23 cellular contexts compared by ENCODE assay signal in the genomic region with DNA sequence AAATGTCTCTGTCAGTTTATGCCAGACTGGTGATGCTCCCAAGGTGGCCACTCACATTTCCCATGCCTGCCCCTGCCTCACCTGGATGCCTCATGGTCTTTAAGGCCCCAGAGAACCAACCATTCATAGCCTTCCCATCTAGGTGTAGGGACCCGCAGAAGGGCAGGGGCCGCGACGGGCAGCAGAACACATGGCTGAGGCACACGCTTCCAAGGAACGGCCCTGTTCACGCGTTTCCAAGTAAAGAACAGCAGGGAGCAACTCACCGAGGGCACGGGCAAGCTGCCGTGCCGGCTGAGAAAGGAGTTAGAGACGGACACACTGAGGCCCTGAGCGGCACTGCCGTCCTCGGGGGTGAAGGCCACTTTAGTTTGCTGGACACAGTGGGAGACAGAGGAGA.
DNase-seq lines count a peak whose midpoint lies in the region; ATAC-seq and TF ChIP-seq lines count a peak whose summit lies in the region.
"Had no signal": no experiment of that assay in that cellular context is flagged by ENCODE, and none has a peak within 500 bp of the region (broad histone marks: within the 10 kb centered on the region; RNA-seq: fewer than 3 reads in every experiment).

No MANE protein-coding gene starts in this region.

- H4K8ac ChIP-seq in neuronal stem cell (ENCODE audit: low read depth, low read length) = no peak overlapping the region

- no peaks in the 10 kb centered on the region for H3K9me3 ChIP-seq in Caco-2
- H3K9me3 ChIP-seq in neuronal stem cell (replicated peaks in 1 of 2; ENCODE audit: control insufficient read depth in 2 of 2, insufficient read depth in 1 of 2, low read depth in 1 of 2, low read length in 2 of 2) = no peaks in the 10 kb centered on the region
- H3K9me3 ChIP-seq: esophagus squamous epithelium, HAP-1, SJSA1 had no signal

- CTCF ChIA-PET in Caco-2 (lab: Charles Lee) = interaction anchor here (1.3 kb wide), 1 partner anchor 117 kb away, joined by 3 read pairs; no protein-coding TSS in a partner anchor

- in situ Hi-C loops in GM13977 (cut with MboI; ENCODE audit: low pct_unique_long_range_greater_than_20kb, low sequenced_read_pairs, unreplicated experiment) = no loop called here

- POLR2A ChIA-PET in Caco-2 (lab: Charles Lee) = no interaction called here

- H3K36me3 Mint-ChIP-seq in activated T-cell treated with anti-CD3 and anti-CD28 coated beads, Interleukin-2, amount 50 U/mL, for 72 hours (ENCODE audit: insufficient read depth in 2 of 2) = peaks cover 10 to 34% of the 10 kb centered on the region in 2 donors
- H3K36me3 Mint-ChIP-seq in Caco-2 (ENCODE audit: insufficient read depth, unreplicated experiment) = peaks cover 52% of the 10 kb centered on the region
- H3K36me3 Mint-ChIP-seq in effector memory CD8-positive, alpha-beta T cell (ENCODE audit: insufficient read depth) = peaks cover 70% of the 10 kb centered on the region

- no peak overlapping the region for H2BK120ac ChIP-seq in neuronal stem cell (ENCODE audit: low read depth, low read length)

- ATAC-seq in activated T-cell treated with anti-CD3 and anti-CD28 coated beads, Interleukin-2, amount 50 U/mL, for 72 hours (replicated peaks in 1 of 2) = no peak
- no peak for ATAC-seq in effector memory CD8-positive, alpha-beta T cell (replicated peaks)
- ATAC-seq: naive thymus-derived CD8-positive, alpha-beta T cell; T-cell had no signal

- BruUV-seq in Caco-2 (replicated peaks; lab: Mats Ljungman, UMichigan) = no TSS peak

- intact Hi-C loops in Caco-2 (cut with micrococcal nuclease; ENCODE audit: unreplicated experiment) = no loop called here

- H3K4me1 ChIP-seq in Caco-2 = no peaks in the 10 kb centered on the region
- H3K4me1 ChIP-seq in neuronal stem cell (ENCODE audit: control insufficient read depth in 2 of 2, insufficient read depth in 1 of 2, low read depth in 1 of 2, low read length in 2 of 2) = no peaks in the 10 kb centered on the region
- H3K4me1 ChIP-seq: HAP-1 had no signal

- H2BK5ac ChIP-seq in neuronal stem cell (ENCODE audit: low read length) = no peak overlapping the region

- no peak for DNase-seq in activated T-cell treated with anti-CD3 and anti-CD28 coated beads, Interleukin-2, amount 50 U/mL, for 72 hours
- no peak for DNase-seq in activated T-cell treated with anti-CD3 and anti-CD28 coated beads, Interleukin-2, amount 50 U/mL, for 48 hours
- DNase-seq in Caco-2 = no peak
- DNase-seq in effector memory CD8-positive, alpha-beta T cell = no peak
- no peak for DNase-seq in neuronal stem cell (ENCODE audit: low spot score)
- no peak for DNase-seq in GM13977 (ENCODE audit: low spot score)
- no peak for DNase-seq in stimulated activated CD8-positive, alpha-beta memory T cell treated with anti-CD3 and anti-CD28 coated beads, Interleukin-4, amount 100 ng/mL, for 48 hours
- DNase-seq in AG20443 (ENCODE audit: low spot score) = no peak
- DNase-seq: activated CD4-positive, alpha-beta T cell treated with anti-CD3 and anti-CD28 coated beads for 4 hours; cortex of kidney; DND-41; esophagus squamous epithelium; foreskin melanocyte; hippocampal formation; naive thymus-derived CD8-positive, alpha-beta T cell; retina; stimulated activated CD4-positive, alpha-beta T cell treated with anti-CD3 and anti-CD28 coated beads, Interleukin-1b, Interleukin-23, amount 100 ng/mL, for 48 hours; T-cell; trophoblast cell had no signal

- H2BK12ac ChIP-seq in neuronal stem cell (ENCODE audit: low read length) = no peak overlapping the region

- H3K36me3 ChIP-seq in Caco-2 (ENCODE audit: control insufficient read depth, insufficient read depth, low read length) (peaks cover 3% of the 10 kb centered on the region; the same call in 1 of the 2 replicates), neuronal stem cell (replicated peaks in 1 of 2; ENCODE audit: control insufficient read depth in 2 of 2, insufficient read depth in 2 of 2, low read length in 2 of 2) (peaks cover 18 to 92% of the 10 kb centered on the region in 2 donors)

- no peak overlapping the region for H4K91ac ChIP-seq in neuronal stem cell (ENCODE audit: low read depth, low read length, poor library complexity)

- H3K27me3 ChIP-seq in Caco-2 (replicated peaks; ENCODE audit: control insufficient read depth, insufficient read depth, low read length) = no peaks in the 10 kb centered on the region
- H3K27me3 ChIP-seq in neuronal stem cell (ENCODE audit: control insufficient read depth in 3 of 3, insufficient read depth in 3 of 3, low read depth in 1 of 3, low read length in 3 of 3) = no peaks in the 10 kb centered on the region
- H3K27me3 ChIP-seq: esophagus squamous epithelium, SJSA1 had no signal

- H3K14ac ChIP-seq in neuronal stem cell (ENCODE audit: low read length) = no peak overlapping the region

- no peak overlapping the region for H2AK5ac ChIP-seq in neuronal stem cell (ENCODE audit: low read depth, low read length)

- H2AFZ ChIP-seq in neuronal stem cell (ENCODE audit: low read length) = no peak overlapping the region

- peak overlapping the region; percentile 60 for H3K18ac ChIP-seq in neuronal stem cell (ENCODE audit: low read length)

- no peak overlapping the region for H3K4me3 Mint-ChIP-seq in activated T-cell treated with anti-CD3 and anti-CD28 coated beads, Interleukin-2, amount 50 U/mL, for 72 hours
- no peak overlapping the region for H3K4me3 Mint-ChIP-seq in Caco-2 (ENCODE audit: unreplicated experiment)
- H3K4me3 Mint-ChIP-seq in effector memory CD8-positive, alpha-beta T cell = peak overlapping the region in 1 of 2 donors; percentile 4
- H3K4me3 Mint-ChIP-seq: activated naive CD4-positive, alpha-beta T cell treated with anti-CD3 and anti-CD28 coated beads, Interleukin-2, amount 50 U/mL, for 24 hours; naive thymus-derived CD8-positive, alpha-beta T cell; T-cell had no signal

- H3K4me2 ChIP-seq in neuronal stem cell (ENCODE audit: insufficient read depth, low read length, poor library complexity, severe bottlenecking) = no peak overlapping the region
- H3K4me2 ChIP-seq: smooth muscle cell had no signal

- H3K4ac ChIP-seq in neuronal stem cell (ENCODE audit: low read length) = no peak overlapping the region

- no CpG with 5 or more reads among the region's 16 CpGs for WGBS in neuronal stem cell (ENCODE audit: extremely low coverage in 2 of 2, insufficient read length in 2 of 2, insufficient replicate concordance in 1 of 2), 2 donors

- H3K79me1 ChIP-seq in neuronal stem cell (ENCODE audit: low read depth, low read length) = no peaks in the 10 kb centered on the region

- H2BK15ac ChIP-seq in neuronal stem cell (ENCODE audit: low read length) = no peak overlapping the region

- no peaks in the 10 kb centered on the region for H3K27me3 Mint-ChIP-seq in activated T-cell treated with anti-CD3 and anti-CD28 coated beads, Interleukin-2, amount 50 U/mL, for 72 hours (ENCODE audit: low read depth)
- H3K27me3 Mint-ChIP-seq in Caco-2 (ENCODE audit: insufficient read depth, unreplicated experiment) = no peaks in the 10 kb centered on the region
- no peaks in the 10 kb centered on the region for H3K27me3 Mint-ChIP-seq in effector memory CD8-positive, alpha-beta T cell
- H3K27me3 Mint-ChIP-seq: activated naive CD4-positive, alpha-beta T cell treated with anti-CD3 and anti-CD28 coated beads, Interleukin-2, amount 50 U/mL, for 24 hours; naive thymus-derived CD8-positive, alpha-beta T cell; T-cell had no signal

- H3K4me3 ChIP-seq in Caco-2 (ENCODE audit: low read depth, low read length) (no peak overlapping the region), neuronal stem cell (ENCODE audit: low read length in 2 of 2) (no peak overlapping the region)
- H3K4me3 ChIP-seq: esophagus squamous epithelium, HAP-1, SJSA1, smooth muscle cell had no signal

- peak overlapping the region; percentile 26 for H3K9ac ChIP-seq in neuronal stem cell (ENCODE audit: low read depth, low read length, poor library complexity)

- peak overlapping the region; percentile 17 for H3K27ac Mint-ChIP-seq in activated T-cell treated with anti-CD3 and anti-CD28 coated beads, Interleukin-2, amount 50 U/mL, for 72 hours
- peak overlapping the region; percentile 32 for H3K27ac Mint-ChIP-seq in Caco-2 (ENCODE audit: unreplicated experiment)
- peak overlapping the region; percentile 73 to 91 for H3K27ac Mint-ChIP-seq in effector memory CD8-positive, alpha-beta T cell

- H3K27ac ChIP-seq in neuronal stem cell (replicated peaks; ENCODE audit: low read length) = no peak overlapping the region
- H3K27ac ChIP-seq: esophagus squamous epithelium, SJSA1 had no signal

- H3K23ac ChIP-seq in neuronal stem cell (ENCODE audit: low read depth, low read length, poor library complexity) = no peak overlapping the region

- no peak for TF ChIP-seq CTCF in Caco-2 (IDR thresholded peaks at IDR 0.05; ENCODE audit: insufficient read depth in 1 of 2, low read depth in 1 of 2, low read length in 1 of 2, severe bottlenecking in 1 of 2, unreplicated experiment in 1 of 2)
- TF ChIP-seq CTCF in GM13977 (IDR thresholded peaks at IDR 0.05; ENCODE audit: extremely low read depth, insufficient read depth, missing control alignments) = no peak

- H3K4me1 Mint-ChIP-seq in activated T-cell treated with anti-CD3 and anti-CD28 coated beads, Interleukin-2, amount 50 U/mL, for 72 hours (ENCODE audit: low read depth) = no peaks in the 10 kb centered on the region
- H3K4me1 Mint-ChIP-seq in Caco-2 (ENCODE audit: low read depth, unreplicated experiment) = no peaks in the 10 kb centered on the region
- H3K4me1 Mint-ChIP-seq in effector memory CD8-positive, alpha-beta T cell (ENCODE audit: low read depth in 2 of 2) = peaks cover 28% of the 10 kb centered on the region in 2 donors

- no peaks in the 10 kb centered on the region for H3K9me3 Mint-ChIP-seq in activated T-cell treated with anti-CD3 and anti-CD28 coated beads, Interleukin-2, amount 50 U/mL, for 72 hours
- no peaks in the 10 kb centered on the region for H3K9me3 Mint-ChIP-seq in Caco-2 (ENCODE audit: unreplicated experiment)
- H3K9me3 Mint-ChIP-seq in effector memory CD8-positive, alpha-beta T cell = no peaks in the 10 kb centered on the region
- H3K9me3 Mint-ChIP-seq: activated naive CD4-positive, alpha-beta T cell treated with anti-CD3 and anti-CD28 coated beads, Interleukin-2, amount 50 U/mL, for 24 hours; naive thymus-derived CD8-positive, alpha-beta T cell; T-cell had no signal

Comparison
In these comparisons a context has a peak if more than half of its experiments do, and no peak if none do; other contexts are left out.
1. H3K27ac Mint-ChIP-seq: peak in every context shown above with its lines; median percentile 82 in effector memory CD8-positive, alpha-beta T cell; 32 in Caco-2; 17 in activated T-cell treated with anti-CD3 and anti-CD28 coated beads, Interleukin-2, amount 50 U/mL, for 72 hours.